ENCODE assay signal across 22 cellular contexts in genomic region chr11:117468888-117469287, GRCh38.
DNase-seq lines count a peak whose midpoint lies in the region; ATAC-seq, FAIRE-seq and TF ChIP-seq lines count a peak whose summit lies in the region.
"Had no signal": no experiment of that assay in that cellular context is flagged by ENCODE, and none has a peak within 500 bp of the region (broad histone marks: within the 10 kb centered on the region; RNA-seq: fewer than 3 reads in every experiment).

No MANE protein-coding gene starts in this region.

- no peaks in the 10 kb centered on the region for H3K36me3 ChIP-seq in OCI-LY3 (replicated peaks; ENCODE audit: low read depth, low read length)
- H3K36me3 ChIP-seq: lower lobe of right lung had no signal

- no peak overlapping the region for H3K4me3 ChIP-seq in OCI-LY3 (ENCODE audit: low read length)
- H3K4me3 ChIP-seq: lower lobe of right lung had no signal

- H3K4me1 Mint-ChIP-seq in activated naive CD4-positive, alpha-beta T cell treated with anti-CD3 and anti-CD28 coated beads for 36 hours (ENCODE audit: low read depth), result no peaks in the 10 kb centered on the region
- H3K4me1 Mint-ChIP-seq: activated naive CD8-positive, alpha-beta T cell treated with anti-CD3 and anti-CD28 coated beads for 36 hours had no signal

- H3K79me2 ChIP-seq in OCI-LY3 (ENCODE audit: low read length), result no peaks in the 10 kb centered on the region

- H3K9ac ChIP-seq in OCI-LY3 (ENCODE audit: low read length), result no peak overlapping the region
- H3K9ac ChIP-seq: SK-N-SH had no signal

- no peak overlapping the region for H2AFZ ChIP-seq in OCI-LY3 (ENCODE audit: low read depth, low read length)

- no peaks in the 10 kb centered on the region for H3K9me3 ChIP-seq in OCI-LY3 (ENCODE audit: insufficient read depth, low read length)
- H3K9me3 ChIP-seq: lower lobe of right lung, SK-N-SH had no signal

- CTCF ChIA-PET in activated naive CD4-positive, alpha-beta T cell treated with anti-CD3 and anti-CD28 coated beads for 36 hours (lab: Charles Lee), result no interaction called here

- H3K27me3 ChIP-seq in OCI-LY3 (ENCODE audit: low read depth, low read length) (no peaks in the 10 kb centered on the region), foreskin keratinocyte (peaks cover 7% of the 10 kb centered on the region)

- H4K20me1 ChIP-seq in OCI-LY3 (ENCODE audit: insufficient read depth, low read length), result no peaks in the 10 kb centered on the region

- no peaks in the 10 kb centered on the region for H3K9me3 Mint-ChIP-seq in activated naive CD4-positive, alpha-beta T cell treated with anti-CD3 and anti-CD28 coated beads for 36 hours
- H3K9me3 Mint-ChIP-seq: activated naive CD8-positive, alpha-beta T cell treated with anti-CD3 and anti-CD28 coated beads for 36 hours; activated T-helper 1 cell treated with anti-CD3 and anti-CD28 coated beads, Interleukin-12 subunit alpha, Interleukin-12 subunit beta, Interleukin-2, Interleukin-4 antibody, amounts not matched to agents 30 ng/mL and 10 ng/mL and 1 ng/mL, durations not matched to agents 14 hours and 24 hours and 36 hours had no signal

- DNase-seq in DMS53 (lab: John Stamatoyannopoulos, UW), result peak; percentile 66
- DNase-seq in foreskin keratinocyte, result no peak
- DNase-seq in activated naive CD4-positive, alpha-beta T cell treated with anti-CD3 and anti-CD28 coated beads for 36 hours, result no peak
- DNase-seq in frontal cortex (ENCODE audit: low spot score in 2 of 2), result no peak
- no peak for DNase-seq in dermis blood vessel endothelial cell
- DNase-seq: activated naive CD8-positive, alpha-beta T cell treated with anti-CD3 and anti-CD28 coated beads for 36 hours; islet precursor cell; KG1; lower lobe of right lung; NCI-H1048; NCI-H1930; NCI-H524 treated with DMSO at 0.1 percent for 48 hours; nucleus accumbens; SK-N-SH; stimulated activated naive CD4-positive, alpha-beta T cell; T-helper 9 cell had no signal

- H3K4me2 ChIP-seq in OCI-LY3 (ENCODE audit: low read length), result no peak overlapping the region
- H3K4me2 ChIP-seq: SK-N-SH had no signal

- TF ChIP-seq CTCF in GM12872 (IDR thresholded peaks at IDR 0.05; ENCODE audit: insufficient read depth, low read depth, low read length) (0 out of 3 replicates have a peak, but pooled peaks have one; percentile 21), OCI-LY3 (IDR thresholded peaks at IDR 0.05; ENCODE audit: low read depth, low read length) (peak; percentile 31), foreskin keratinocyte (conservative IDR thresholded peaks at IDR 0.05) (peak; percentile 26)

- FAIRE-seq in frontal cortex (lab: Jason Lieb, UNC), result no peak
- FAIRE-seq: RCC 7860 had no signal

- H3K4me1 ChIP-seq in OCI-LY3 (ENCODE audit: low read length), result peaks cover 26% of the 10 kb centered on the region
- H3K4me1 ChIP-seq in foreskin keratinocyte, result no peaks in the 10 kb centered on the region
- H3K4me1 ChIP-seq: lower lobe of right lung had no signal

- peak; percentile 16 for ATAC-seq in foreskin keratinocyte
- no peak for ATAC-seq in HG02884 (IDR thresholded peaks at IDR 0.05; ENCODE audit: unreplicated experiment)
- ATAC-seq: lower lobe of right lung, sciatic nerve had no signal

- H3K27ac ChIP-seq in OCI-LY3 (ENCODE audit: low read length) (no peak overlapping the region), foreskin keratinocyte (no peak overlapping the region)
- H3K27ac ChIP-seq: lower lobe of right lung had no signal

- no peaks in the 10 kb centered on the region for H3K36me3 Mint-ChIP-seq in activated naive CD4-positive, alpha-beta T cell treated with anti-CD3 and anti-CD28 coated beads for 36 hours (ENCODE audit: low read depth)
- H3K36me3 Mint-ChIP-seq: activated naive CD8-positive, alpha-beta T cell treated with anti-CD3 and anti-CD28 coated beads for 36 hours had no signal

- H3K4me3 Mint-ChIP-seq in activated naive CD4-positive, alpha-beta T cell treated with anti-CD3 and anti-CD28 coated beads for 36 hours, result no peak overlapping the region
- H3K4me3 Mint-ChIP-seq: activated naive CD8-positive, alpha-beta T cell treated with anti-CD3 and anti-CD28 coated beads for 36 hours; activated T-helper 1 cell treated with anti-CD3 and anti-CD28 coated beads, Interleukin-12 subunit alpha, Interleukin-12 subunit beta, Interleukin-2, Interleukin-4 antibody, amounts not matched to agents 30 ng/mL and 10 ng/mL and 1 ng/mL, durations not matched to agents 14 hours and 24 hours and 36 hours had no signal

- intact Hi-C loops in activated naive CD4-positive, alpha-beta T cell treated with anti-CD3 and anti-CD28 coated beads for 36 hours (cut with micrococcal nuclease), result no loop called here

- H3K27me3 Mint-ChIP-seq in activated naive CD4-positive, alpha-beta T cell treated with anti-CD3 and anti-CD28 coated beads for 36 hours (ENCODE audit: low read depth), result no peaks in the 10 kb centered on the region
- H3K27me3 Mint-ChIP-seq: activated naive CD8-positive, alpha-beta T cell treated with anti-CD3 and anti-CD28 coated beads for 36 hours had no signal

- no peak overlapping the region for H3K27ac Mint-ChIP-seq in activated naive CD4-positive, alpha-beta T cell treated with anti-CD3 and anti-CD28 coated beads for 36 hours
- H3K27ac Mint-ChIP-seq: activated naive CD8-positive, alpha-beta T cell treated with anti-CD3 and anti-CD28 coated beads for 36 hours; activated T-helper 1 cell treated with anti-CD3 and anti-CD28 coated beads, Interleukin-12 subunit alpha, Interleukin-12 subunit beta, Interleukin-2, Interleukin-4 antibody, amounts not matched to agents 30 ng/mL and 10 ng/mL and 1 ng/mL, durations not matched to agents 14 hours and 24 hours and 36 hours had no signal
